23 cellular contexts compared by ENCODE assay signal in genomic region chr15:28015855-28016254, GRCh38.
"Had no signal": no experiment of that assay in that cellular context is flagged by ENCODE, and none has a peak within 500 bp of the region (broad histone marks: within the 10 kb centered on the region; RNA-seq: fewer than 3 reads in every experiment).

No MANE protein-coding gene starts in this region.

- H3K27ac Mint-ChIP-seq: immature natural killer cell; memory B cell; naive thymus-derived CD4-positive, alpha-beta T cell had no signal

- DNase-seq: dermis blood vessel endothelial cell; dorsolateral prefrontal cortex; effector CD4-positive, alpha-beta T cell; effector memory CD4-positive, alpha-beta T cell; erythroblast; foreskin keratinocyte; heart left ventricle; hypothalamus; immature natural killer cell; islet precursor cell; kidney; kidney glomerular epithelial cell; left colon; left lung; left ventricle myocardium superior; lower lobe of right lung; mammary epithelial cell; mesendoderm; midbrain; naive thymus-derived CD4-positive, alpha-beta T cell had no signal

- H3K27me3 Mint-ChIP-seq: memory B cell had no signal

- H3K9me3 Mint-ChIP-seq: immature natural killer cell, memory B cell had no signal

- ATAC-seq: esophagus mucosa; foreskin keratinocyte; gastroesophageal sphincter; heart left ventricle; left colon; left lung; left ventricle myocardium superior; lower lobe of right lung; naive thymus-derived CD4-positive, alpha-beta T cell had no signal

- H3K4me1 Mint-ChIP-seq: immature natural killer cell; memory B cell; naive thymus-derived CD4-positive, alpha-beta T cell had no signal

- H3K36me3 Mint-ChIP-seq: immature natural killer cell; memory B cell; naive thymus-derived CD4-positive, alpha-beta T cell had no signal

- H3K4me3 Mint-ChIP-seq: immature natural killer cell; memory B cell; naive thymus-derived CD4-positive, alpha-beta T cell had no signal
